Comparison of ENCODE assay signal across 26 cellular contexts in genomic region chr5:149200355-149200754, GRCh38. TPM values are rescaled to one million over a fixed set of nuclear protein-coding genes. Genes with fewer than 3 reads are reported as not detected.
DNase-seq lines count a peak whose midpoint lies in the region; ATAC-seq, FAIRE-seq and TF ChIP-seq lines count a peak whose summit lies in the region.
"Had no signal": no experiment of that assay in that cellular context is flagged by ENCODE, and none has a peak within 500 bp of the region (broad histone marks: within the 10 kb centered on the region; RNA-seq: fewer than 3 reads in every experiment).

No MANE protein-coding gene starts in this region.

- no peak overlapping the region for H3K4me3 ChIP-seq in left ventricle myocardium inferior
- no peak overlapping the region for H3K4me3 ChIP-seq in endothelial cell of umbilical vein (replicated peaks in 1 of 3; ENCODE audit: insufficient read depth in 1 of 3, low read depth in 1 of 3, low read length in 3 of 3)
- H3K4me3 ChIP-seq in SJCRH30: no peak overlapping the region
- H3K4me3 ChIP-seq: A549, SJSA1 had no signal

- H3K9ac ChIP-seq in endothelial cell of umbilical vein (replicated peaks; ENCODE audit: extremely low read depth, insufficient read depth, low read length): no peak overlapping the region
- H3K9ac ChIP-seq: KMS-11 had no signal

- no peaks in the 10 kb centered on the region for H3K79me2 ChIP-seq in endothelial cell of umbilical vein (ENCODE audit: control insufficient read depth, insufficient read depth, low read length)

- no peak overlapping the region for H3K27ac Mint-ChIP-seq in activated naive CD4-positive, alpha-beta T cell treated with anti-CD3 and anti-CD28 coated beads, Interleukin-2, amount 50 U/mL, for 72 hours
- H3K27ac Mint-ChIP-seq: CD8-positive, alpha-beta T cell; IgD-negative memory B cell had no signal

- DNase-seq in left ventricle myocardium inferior (no peak), Right ventricle myocardium inferior (ENCODE audit: missing footprints) (no peak), M059J (ENCODE audit: low read depth) (peak; percentile 46), endothelial cell of umbilical vein (ENCODE audit: low read depth, low spot score) (peak; percentile 79), pulmonary artery endothelial cell (ENCODE audit: low read depth, low spot score) (peak; percentile 66), SJCRH30 (no peak)
- DNase-seq in activated naive CD4-positive, alpha-beta T cell treated with anti-CD3 and anti-CD28 coated beads, Interleukin-2, amount 50 U/mL, for 72 hours (ENCODE audit: low spot score in 2 of 2): no peak
- DNase-seq: Caco-2; CD8-positive, alpha-beta T cell; GOT3; HCEC 1CT; NCI-H1048; NCI-H1417; NCI-H1694; NCI-H2081 treated with DMSO at 0.1 percent for 48 hours; NCI-H2171; NCI-H226; NCI-H510A treated with DMSO at 0.1 percent for 48 hours had no signal

- no peaks in the 10 kb centered on the region for H3K9me3 ChIP-seq in left ventricle myocardium inferior (replicated peaks)
- H3K9me3 ChIP-seq in endothelial cell of umbilical vein (replicated peaks; ENCODE audit: control insufficient read depth, insufficient read depth, low read length): no peaks in the 10 kb centered on the region
- H3K9me3 ChIP-seq in SJCRH30 (replicated peaks): no peaks in the 10 kb centered on the region
- H3K9me3 ChIP-seq: A549, Caco-2, SJSA1 had no signal

- H3K27ac ChIP-seq in left ventricle myocardium inferior (replicated peaks): peak overlapping the region; percentile 41
- no peak overlapping the region for H3K27ac ChIP-seq in endothelial cell of umbilical vein (ENCODE audit: insufficient read depth, low read depth, low read length)
- H3K27ac ChIP-seq in SJCRH30: no peak overlapping the region
- H3K27ac ChIP-seq: A549, C4-2B, KMS-11, SJSA1 had no signal

- no peaks in the 10 kb centered on the region for H3K9me1 ChIP-seq in endothelial cell of umbilical vein (replicated peaks; ENCODE audit: control insufficient read depth, extremely low read depth, insufficient read depth, low read length)

- H3K4me1 ChIP-seq in left ventricle myocardium inferior: peaks cover 66% of the 10 kb centered on the region
- H3K4me1 ChIP-seq in endothelial cell of umbilical vein (ENCODE audit: control insufficient read depth, extremely low read depth, insufficient read depth, low read length): peaks cover 10% of the 10 kb centered on the region
- H3K4me1 ChIP-seq in SJCRH30: peaks cover 15% of the 10 kb centered on the region
- H3K4me1 ChIP-seq: A549, Caco-2 had no signal

- no peaks in the 10 kb centered on the region for H4K20me1 ChIP-seq in endothelial cell of umbilical vein (replicated peaks; ENCODE audit: control insufficient read depth, extremely low read depth, insufficient read depth, low read length)

- H3K36me3 Mint-ChIP-seq in activated naive CD4-positive, alpha-beta T cell treated with anti-CD3 and anti-CD28 coated beads, Interleukin-2, amount 50 U/mL, for 72 hours: no peaks in the 10 kb centered on the region
- H3K36me3 Mint-ChIP-seq: CD8-positive, alpha-beta T cell; IgD-negative memory B cell had no signal

- no peak overlapping the region for H2AFZ ChIP-seq in endothelial cell of umbilical vein (ENCODE audit: low read depth, low read length)

- CTCF ChIA-PET in endothelial cell of umbilical vein (lab: Charles Lee): interaction anchor here (0.9 to 2.1 kb wide), 3 partner anchors 29 to 70 kb away, joined by 3 to 5 read pairs (median 4); no protein-coding TSS in a partner anchor

- intact Hi-C loops in left ventricle myocardium inferior (cut with micrococcal nuclease) (no loop called here), Right ventricle myocardium inferior (cut with DNase I) (no loop called here), endothelial cell of umbilical vein (cut with micrococcal nuclease) (no loop called here)

- H3K36me3 ChIP-seq in left ventricle myocardium inferior (peaks cover 73% of the 10 kb centered on the region), endothelial cell of umbilical vein (ENCODE audit: control insufficient read depth in 2 of 2, extremely low read depth in 1 of 2, insufficient read depth in 2 of 2, low read length in 2 of 2) (peaks cover 0 to 6% of the 10 kb centered on the region in 2 experiments), SJCRH30 (no peaks in the 10 kb centered on the region)

- H3K4me2 ChIP-seq in endothelial cell of umbilical vein (ENCODE audit: insufficient read depth, low read length): no peak overlapping the region
- H3K4me2 ChIP-seq: A549, KMS-11 had no signal

- H3K9me3 Mint-ChIP-seq in activated naive CD4-positive, alpha-beta T cell treated with anti-CD3 and anti-CD28 coated beads, Interleukin-2, amount 50 U/mL, for 72 hours: no peaks in the 10 kb centered on the region
- H3K9me3 Mint-ChIP-seq: CD8-positive, alpha-beta T cell; IgD-negative memory B cell had no signal

- FAIRE-seq in endothelial cell of umbilical vein (lab: Jason Lieb, UNC): no peak
- FAIRE-seq: A549, G401.6, RCC 7860 had no signal

- TF ChIP-seq POLR2A in endothelial cell of umbilical vein (IDR thresholded peaks at IDR 0.05; ENCODE audit: low read depth, low read length): no peak

- dilution Hi-C loops in endothelial cell of umbilical vein (cut with MboI; ENCODE audit: extremely low pct_ligation_motif_present, low sequenced_read_pairs): no loop called here

- TF ChIP-seq CTCF in left ventricle myocardium inferior (IDR thresholded peaks at IDR 0.05; ENCODE audit: borderline replicate concordance) (no peak), endothelial cell of umbilical vein (IDR thresholded peaks at IDR 0.05; ENCODE audit: extremely low read depth in 1 of 2, insufficient read depth in 1 of 2, low read depth in 1 of 2, low read length in 2 of 2) (no peak)

- ATAC-seq in Right ventricle myocardium inferior (no peak), HG02623 (IDR thresholded peaks at IDR 0.05; ENCODE audit: unreplicated experiment) (no peak)
- ATAC-seq in activated naive CD4-positive, alpha-beta T cell treated with anti-CD3 and anti-CD28 coated beads, Interleukin-2, amount 50 U/mL, for 72 hours: no peak
- ATAC-seq: A549; CD8-positive, alpha-beta T cell had no signal

- POLR2A ChIA-PET in endothelial cell of umbilical vein (lab: Charles Lee): no interaction called here

- H3K27me3 ChIP-seq in left ventricle myocardium inferior (ENCODE audit: low read depth): no peaks in the 10 kb centered on the region
- H3K27me3 ChIP-seq in endothelial cell of umbilical vein (ENCODE audit: control insufficient read depth in 2 of 2, insufficient read depth in 2 of 2, low read length in 2 of 2): no peaks in the 10 kb centered on the region
- H3K27me3 ChIP-seq in SJCRH30: no peaks in the 10 kb centered on the region
- H3K27me3 ChIP-seq: SJSA1 had no signal

- no TSS peak for BruUV-seq in endothelial cell of umbilical vein (replicated peaks; lab: Mats Ljungman, UMichigan)

TF ChIP-seq in endothelial cell of umbilical vein, 7 proteins besides CTCF, POLR2A, EP300 and RAD21:
- no peak for TF ChIP-seq FOS (IDR thresholded peaks at IDR 0.05; ENCODE audit: borderline replicate concordance, insufficient read depth, low read length)
- TF ChIP-seq JUN (IDR thresholded peaks at IDR 0.05; ENCODE audit: borderline replicate concordance, insufficient read depth, insufficient read length, low read depth): no peak
- TF ChIP-seq MAX (IDR thresholded peaks at IDR 0.05; ENCODE audit: insufficient read depth, insufficient read length): no peak
- TF ChIP-seq MYC (IDR thresholded peaks at IDR 0.05; ENCODE audit: low read depth, low read length): no peak

RNA-seq across cellular contexts. Expression of gene ABLIM3, which starts 59.1 kb away (rescaled TPM):
- total RNA-seq in left ventricle myocardium inferior: 122 TPM
- total RNA-seq in Right ventricle myocardium inferior: 134 TPM
- 36.7 and 40.7 TPM in 2 replicates for total RNA-seq in M059J (2014; rRNA removed; shearing (Covaris generic))
- 25.7 and 42.1 TPM in 2 replicates for total RNA-seq in endothelial cell of umbilical vein
- 14.9 and 16.7 TPM in 2 replicates for polyA plus RNA-seq in endothelial cell of umbilical vein
- polyA plus RNA-seq in endothelial cell of umbilical vein (2011; cell fraction: cytosol; rRNA removed): 18.4 and 19.1 TPM in 2 replicates
- polyA plus RNA-seq in endothelial cell of umbilical vein (2011; cell fraction: nucleus; rRNA removed): 50.3 and 58.4 TPM in 2 replicates
- 26.0 and 29.4 TPM in 2 replicates for polyA plus RNA-seq in endothelial cell of umbilical vein (2012)
- polyA minus RNA-seq in endothelial cell of umbilical vein: 33.8 and 34.6 TPM in 2 replicates
- 0.31 TPM for polyA minus RNA-seq in endothelial cell of umbilical vein (2011; cell fraction: cytosol; rRNA and poly(A)+ RNA removed)
- polyA minus RNA-seq in endothelial cell of umbilical vein (2011; cell fraction: nucleus; rRNA and poly(A)+ RNA removed): 29.8 and 34.3 TPM in 2 replicates
- 18.8 and 21.3 TPM in 2 replicates for total RNA-seq in pulmonary artery endothelial cell
- total RNA-seq in activated naive CD4-positive, alpha-beta T cell treated with anti-CD3 and anti-CD28 coated beads, Interleukin-2, amount 50 U/mL, for 72 hours: under 1 TPM; 0.14 to 0.53 TPM
- total RNA-seq in SJCRH30 (2014; rRNA removed; shearing (Covaris generic)): 0.10 and 0.33 TPM in 2 replicates
- total RNA-seq: Caco-2; CD8-positive, alpha-beta T cell had no signal

Comparison
In these comparisons a context has a peak if more than half of its experiments do, and no peak if none do; other contexts are left out.
1. DNase-seq: peak in M059J (single experiment), endothelial cell of umbilical vein (single experiment) and pulmonary artery endothelial cell (single experiment); none in left ventricle myocardium inferior (single experiment), Right ventricle myocardium inferior (single experiment), activated naive CD4-positive, alpha-beta T cell treated with anti-CD3 and anti-CD28 coated beads, Interleukin-2, amount 50 U/mL, for 72 hours (0 of 2) and SJCRH30 (0 of 2).
2. RNA of gene ABLIM3, which starts 59.1 kb away (total RNA-seq): 134 TPM in Right ventricle myocardium inferior (single experiment), 122 TPM in left ventricle myocardium inferior (single experiment), 25.7 to 42.1 TPM in endothelial cell of umbilical vein, 36.7 to 40.7 TPM in M059J and 18.8 to 21.3 TPM in pulmonary artery endothelial cell; 0.14 to 0.53 TPM in activated naive CD4-positive, alpha-beta T cell treated with anti-CD3 and anti-CD28 coated beads, Interleukin-2, amount 50 U/mL, for 72 hours and 0.10 to 0.33 TPM in SJCRH30; every median in the first group is over 10 times any median in the second.